In genomic region chr4:40330536-40330935, GRCh38 we compare ENCODE assay signal across 2 cellular contexts.
TF ChIP-seq lines count a peak whose summit lies in the region.

No MANE protein-coding gene starts in this region.

TF ChIP-seq in GM23338, 12 proteins besides CTCF, POLR2A, EP300 and RAD21:
- TF ChIP-seq ETS1 (IDR thresholded peaks at IDR 0.05) (no peak), NANOG (IDR thresholded peaks at IDR 0.05; ENCODE audit: borderline replicate concordance) (no peak), EZH2phosphoT487 (IDR thresholded peaks at IDR 0.05; ENCODE audit: unreplicated experiment) (no peak), JUNB (IDR thresholded peaks at IDR 0.05; ENCODE audit: unreplicated experiment) (no peak), ZNF462 (CRISPR knock-in tag; IDR thresholded peaks at IDR 0.05) (no peak), REST (IDR thresholded peaks at IDR 0.05; ENCODE audit: unreplicated experiment) (no peak), STAT1 (IDR thresholded peaks at IDR 0.05; ENCODE audit: unreplicated experiment) (no peak), ZNF331 (CRISPR knock-in tag; IDR thresholded peaks at IDR 0.05; ENCODE audit: low read depth) (no peak), EZH2 (IDR thresholded peaks at IDR 0.05; ENCODE audit: low read depth, unreplicated experiment) (no peak), ZNF114 (CRISPR knock-in tag; IDR thresholded peaks at IDR 0.05) (no peak), CREB1 (CRISPR knock-in tag; IDR thresholded peaks at IDR 0.05; ENCODE audit: low read depth) (no peak), POLR2AphosphoS5 (IDR thresholded peaks at IDR 0.05; ENCODE audit: low read depth) (no peak)

TF ChIP-seq in H1, 55 proteins besides CTCF, POLR2A, EP300 and RAD21:
- no peak for TF ChIP-seq YY1 (IDR thresholded peaks at IDR 0.05; ENCODE audit: low read depth, low read length)
- no peak for TF ChIP-seq HDAC2 (IDR thresholded peaks at IDR 0.05; ENCODE audit: borderline replicate concordance in 1 of 2, low read depth in 2 of 2, low read length in 2 of 2)
- TF ChIP-seq ZNF274 (IDR thresholded peaks at IDR 0.05; ENCODE audit: borderline replicate concordance, extremely low read depth, low read length): no peak
- no peak for TF ChIP-seq RNF2 (IDR thresholded peaks at IDR 0.05; ENCODE audit: borderline replicate concordance, low read depth, low read length, missing control alignments, poor library complexity, severe bottlenecking)
- no peak for TF ChIP-seq JUND (IDR thresholded peaks at IDR 0.05; ENCODE audit: low read length)
- TF ChIP-seq EZH2 (IDR thresholded peaks at IDR 0.05; ENCODE audit: low read depth, low read length, severe bottlenecking): no peak
- no peak for TF ChIP-seq ASH2L (IDR thresholded peaks at IDR 0.05; ENCODE audit: low read length)
- no peak for TF ChIP-seq TAF7 (optimal IDR thresholded peaks at IDR 0.05; ENCODE audit: borderline replicate concordance, low read depth, low read length)
- TF ChIP-seq NANOG (IDR thresholded peaks at IDR 0.05; ENCODE audit: insufficient read depth, low read depth, low read length, poor library complexity, severe bottlenecking): no peak
- no peak for TF ChIP-seq SIN3A (conservative IDR thresholded peaks at IDR 0.05 in 1 of 2, IDR thresholded peaks at IDR 0.05 in 1 of 2; ENCODE audit: low read depth in 1 of 2, low read length in 2 of 2)
- no peak for TF ChIP-seq ATF3 (IDR thresholded peaks at IDR 0.05; ENCODE audit: insufficient read depth, low read depth, low read length)
- no peak for TF ChIP-seq CEBPB (IDR thresholded peaks at IDR 0.05; ENCODE audit: low read depth, low read length)
- no peak for TF ChIP-seq CTBP2 (IDR thresholded peaks at IDR 0.05; ENCODE audit: borderline replicate concordance, insufficient read depth, insufficient read length, low read length)
- TF ChIP-seq KDM1A (IDR thresholded peaks at IDR 0.05; ENCODE audit: borderline replicate concordance, low read length): no peak
- TF ChIP-seq E2F6 (IDR thresholded peaks at IDR 0.05): no peak
